In genomic region chr3:148992635-148993230, GRCh38 we compare ENCODE assay signal across 8 cellular contexts. TPM values are rescaled to one million over a fixed set of nuclear protein-coding genes. Genes with fewer than 3 reads are reported as not detected.
DNase-seq lines count a peak whose midpoint lies in the region; ATAC-seq and TF ChIP-seq lines count a peak whose summit lies in the region.

No MANE protein-coding gene starts in this region.

- no peaks in the 10 kb centered on the region for H3K27me3 Mint-ChIP-seq in activated B cell treated with CpG ODN at 0.5 μM for 24 hours
- H3K27me3 Mint-ChIP-seq in stimulated activated naive B cell treated with anti-CD40 and anti-IgM and Interleukin-4, amounts not matched to agents 10 μg/mL and 1 μg/mL and 100 μg/mL, for 72 hours: no peaks in the 10 kb centered on the region

- peaks cover 21% of the 10 kb centered on the region for H3K4me1 Mint-ChIP-seq in activated B cell treated with CpG ODN at 0.5 μM for 24 hours
- peaks cover 10 to 24% of the 10 kb centered on the region in 2 donors for H3K4me1 Mint-ChIP-seq in stimulated activated naive B cell treated with anti-CD40 and anti-IgM and Interleukin-4, amounts not matched to agents 10 μg/mL and 1 μg/mL and 100 μg/mL, for 72 hours

- H3K9me3 Mint-ChIP-seq in activated B cell treated with CpG ODN at 0.5 μM for 24 hours: no peaks in the 10 kb centered on the region
- no peaks in the 10 kb centered on the region for H3K9me3 Mint-ChIP-seq in stimulated activated naive B cell treated with anti-CD40 and anti-IgM and Interleukin-4, amounts not matched to agents 10 μg/mL and 1 μg/mL and 100 μg/mL, for 72 hours

- H3K27ac ChIP-seq in SK-N-SH (ENCODE audit: low read depth in 2 of 2, low read length in 1 of 2) (no peak overlapping the region), A673 (ENCODE audit: low read depth, low read length, poor library complexity, severe bottlenecking) (no peak overlapping the region), foreskin keratinocyte (no peak overlapping the region)

- H3K36me3 ChIP-seq in SK-N-SH (replicated peaks in 1 of 2; ENCODE audit: control insufficient read depth in 1 of 2, insufficient read depth in 2 of 2, low read length in 1 of 2) (peaks cover 17 to 21% of the 10 kb centered on the region in 2 experiments), iPS-15b (ENCODE audit: control insufficient read depth, insufficient read depth, low read length) (no peaks in the 10 kb centered on the region), A673 (ENCODE audit: insufficient read depth, low read length, poor library complexity, severe bottlenecking) (no peaks in the 10 kb centered on the region)

- H3K9me3 ChIP-seq in SK-N-SH (no peaks in the 10 kb centered on the region), iPS-15b (ENCODE audit: control insufficient read depth, insufficient read depth, low read length) (no peaks in the 10 kb centered on the region), A673 (ENCODE audit: low read depth, low read length, poor library complexity, severe bottlenecking) (no peaks in the 10 kb centered on the region)

- peak overlapping the region; percentile 84 for H3K4me3 Mint-ChIP-seq in activated B cell treated with CpG ODN at 0.5 μM for 24 hours
- peak overlapping the region; percentile 84 to 90 for H3K4me3 Mint-ChIP-seq in stimulated activated naive B cell treated with anti-CD40 and anti-IgM and Interleukin-4, amounts not matched to agents 10 μg/mL and 1 μg/mL and 100 μg/mL, for 72 hours

- TF ChIP-seq EP300 in SK-N-SH (IDR thresholded peaks at IDR 0.05; ENCODE audit: borderline replicate concordance in 1 of 2, low read depth in 1 of 2, low read length in 1 of 2): no peak

- H3K4me3 ChIP-seq in SK-N-SH (ENCODE audit: low read depth in 2 of 2, low read length in 1 of 2): peak overlapping the region; percentile 81 to 82; a peak in 3 of 4 replicates
- peak overlapping the region; percentile 65 for H3K4me3 ChIP-seq in iPS-15b (ENCODE audit: low read depth, low read length)
- H3K4me3 ChIP-seq in A673 (ENCODE audit: low read depth, low read length, poor library complexity, severe bottlenecking): no peak overlapping the region

- H3K79me2 ChIP-seq in SK-N-SH (ENCODE audit: insufficient read depth): peaks cover 6% of the 10 kb centered on the region; the same call in 1 of the 2 replicates

- intact Hi-C loops in activated B cell treated with CpG ODN at 0.5 μM for 24 hours (cut with micrococcal nuclease) (loop anchor here (5.0 kb wide), 3 partner anchors 255 to 1415 kb away; partner anchors contain the start of genes COMMD2 and TSC22D2), A673 (cut with micrococcal nuclease; ENCODE audit: unreplicated experiment) (no loop called here)

- TF ChIP-seq RAD21 in SK-N-SH (IDR thresholded peaks at IDR 0.05; ENCODE audit: low read length): no peak

- CTCF ChIA-PET in SK-N-SH (lab: Yijun Ruan, JAX) (interaction anchor here (0.8 to 2.3 kb wide), 5 partner anchors 9 to 280 kb away, joined by 3 to 9 read pairs (median 3); no protein-coding TSS in a partner anchor), activated B cell treated with CpG ODN at 0.5 μM for 24 hours (lab: Charles Lee) (interaction anchor here (1.0 kb wide), 1 partner anchor 37 kb away, joined by 3 read pairs; no protein-coding TSS in a partner anchor), A673 (lab: Charles Lee) (no interaction called here)

- H3K4me1 ChIP-seq in SK-N-SH (ENCODE audit: control insufficient read depth in 1 of 2, insufficient read depth in 2 of 2, low read depth in 1 of 2, low read length in 1 of 2) (peaks cover 3 to 4% of the 10 kb centered on the region in 2 experiments; a peak in 1 of 4 replicates), iPS-15b (ENCODE audit: control insufficient read depth, insufficient read depth, low read length) (no peaks in the 10 kb centered on the region), A673 (ENCODE audit: insufficient read depth, low read length, poor library complexity, severe bottlenecking) (no peaks in the 10 kb centered on the region), foreskin keratinocyte (no peaks in the 10 kb centered on the region)

- no peaks in the 10 kb centered on the region for H3K27me3 ChIP-seq in SK-N-SH (ENCODE audit: insufficient read depth)
- peaks cover 9% of the 10 kb centered on the region for H3K27me3 ChIP-seq in iPS-15b (ENCODE audit: control insufficient read depth, insufficient read depth, low read length)
- H3K27me3 ChIP-seq in A673 (replicated peaks; ENCODE audit: insufficient read depth, low read depth, low read length, poor library complexity): peaks cover 6% of the 10 kb centered on the region
- no peaks in the 10 kb centered on the region for H3K27me3 ChIP-seq in foreskin keratinocyte

- no peaks in the 10 kb centered on the region for H3K9me2 ChIP-seq in SK-N-SH

- TF ChIP-seq CTCF in SK-N-SH (IDR thresholded peaks at IDR 0.05) (no peak), activated B cell treated with CpG ODN at 0.5 μM for 24 hours (IDR thresholded peaks at IDR 0.05) (no peak), A673 (conservative IDR thresholded peaks at IDR 0.05; ENCODE audit: low read depth, low read length) (no peak), foreskin keratinocyte (conservative IDR thresholded peaks at IDR 0.05) (no peak)

- peaks cover 25% of the 10 kb centered on the region for H3K36me3 Mint-ChIP-seq in activated B cell treated with CpG ODN at 0.5 μM for 24 hours (ENCODE audit: low read depth)
- peaks cover 13 to 17% of the 10 kb centered on the region in 2 donors for H3K36me3 Mint-ChIP-seq in stimulated activated naive B cell treated with anti-CD40 and anti-IgM and Interleukin-4, amounts not matched to agents 10 μg/mL and 1 μg/mL and 100 μg/mL, for 72 hours

- no TSS peak for BruUV-seq in A673 (replicated peaks; lab: Mats Ljungman, UMichigan)

- no peak for ATAC-seq in SK-N-SH treated with all-trans-retinoic acid at 6 μM for 48 hours
- ATAC-seq in activated B cell treated with CpG ODN at 0.5 μM for 24 hours (ENCODE audit: low read depth): no peak
- no peak for ATAC-seq in stimulated activated naive B cell treated with anti-CD40 and anti-IgM and Interleukin-4, amounts not matched to agents 10 μg/mL and 1 μg/mL and 100 μg/mL, for 72 hours (replicated peaks)
- ATAC-seq in GM19351 (IDR thresholded peaks at IDR 0.05; ENCODE audit: unreplicated experiment): no peak
- ATAC-seq in foreskin keratinocyte: no peak

- POLR2A ChIA-PET in SK-N-SH (lab: Yijun Ruan, JAX): no interaction called here
- POLR2A ChIA-PET in activated B cell treated with CpG ODN at 0.5 μM for 24 hours (lab: Charles Lee): interaction anchor here (1.2 to 1.8 kb wide), 5 partner anchors 9 to 1416 kb away, joined by 3 to 8 read pairs (median 4); partner anchors contain the start of genes HPS3 and TSC22D2
- POLR2A ChIA-PET in A673 (lab: Charles Lee; ENCODE audit: low non-redundant PET): no interaction called here

- H3K4me2 ChIP-seq in SK-N-SH: peak overlapping the region; percentile 86

- DNase-seq in SK-N-SH (no peak), activated B cell treated with CpG ODN at 0.5 μM for 24 hours (no peak), A673 (ENCODE audit: low spot score) (no peak), foreskin keratinocyte (no peak)
- DNase-seq in stimulated activated naive B cell treated with anti-CD40 and anti-IgM and Interleukin-4, amounts not matched to agents 10 μg/mL and 1 μg/mL and 100 μg/mL, for 72 hours: no peak

- peaks cover 4% of the 10 kb centered on the region for H3F3A ChIP-seq in SK-N-SH (replicated peaks; ENCODE audit: insufficient read depth)

- H3K9ac ChIP-seq in SK-N-SH (no peak overlapping the region; the same call in 1 of the 2 replicates), iPS-15b (ENCODE audit: low read depth, low read length) (no peak overlapping the region)

- H2AFZ ChIP-seq in SK-N-SH (ENCODE audit: low read depth): 0 out of 2 replicates have a peak overlapping the region, but pooled peaks have one; percentile 99

- H3K27ac Mint-ChIP-seq in activated B cell treated with CpG ODN at 0.5 μM for 24 hours: peak overlapping the region; percentile 69
- peak overlapping the region; percentile 65 for H3K27ac Mint-ChIP-seq in stimulated activated naive B cell treated with anti-CD40 and anti-IgM and Interleukin-4, amounts not matched to agents 10 μg/mL and 1 μg/mL and 100 μg/mL, for 72 hours

- H4K20me1 ChIP-seq in SK-N-SH (ENCODE audit: insufficient read depth): no peaks in the 10 kb centered on the region

- 98% methylated on average over 10 of the region's 10 CpGs for WGBS in SK-N-SH (ENCODE audit: low lambda C conversion rate)

TF ChIP-seq in SK-N-SH, 30 proteins besides CTCF, POLR2A, EP300 and RAD21 (continues in another document):
- TF ChIP-seq ELF1 (IDR thresholded peaks at IDR 0.05) (no peak), POLR2AphosphoS5 (IDR thresholded peaks at IDR 0.05; ENCODE audit: low read depth, low read length) (no peak), GABPA (IDR thresholded peaks at IDR 0.05; ENCODE audit: low read depth) (no peak), EZH2phosphoT487 (IDR thresholded peaks at IDR 0.05; ENCODE audit: borderline replicate concordance, low read depth) (no peak), JUND (IDR thresholded peaks at IDR 0.05) (no peak)

TF ChIP-seq in SK-N-SH treated with all-trans-retinoic acid at 6 μM for 48 hours, 23 proteins besides CTCF, POLR2A, EP300 and RAD21:
- TF ChIP-seq PPARA (CRISPR knock-in tag; IDR thresholded peaks at IDR 0.05; ENCODE audit: borderline replicate concordance): no peak
- TF ChIP-seq OSR1 (CRISPR knock-in tag; IDR thresholded peaks at IDR 0.05): no peak
- TF ChIP-seq POU6F1 (CRISPR knock-in tag; IDR thresholded peaks at IDR 0.05; ENCODE audit: borderline replicate concordance, low read depth): no peak

RNA-seq across cellular contexts. Expression of gene GYG1, which starts 1.4 kb away (rescaled TPM):
- polyA plus RNA-seq in SK-N-SH (2012; rRNA removed): 16.8 and 21.7 TPM in 2 replicates
- 21.0 and 23.2 TPM in 2 replicates for polyA plus RNA-seq in SK-N-SH (2012; cell fraction: cytosol; rRNA removed)
- polyA plus RNA-seq in SK-N-SH (2012; cell fraction: nucleus; rRNA removed): 8.8 and 20.0 TPM in 2 replicates
- total RNA-seq in activated B cell treated with CpG ODN at 0.5 μM for 24 hours: 20.2 and 21.8 TPM in 2 replicates
- total RNA-seq in A673 (2021): 5.1 and 8.7 TPM in 2 replicates
- total RNA-seq in foreskin keratinocyte: 22.2 and 25.3 TPM in 2 replicates
- polyA plus RNA-seq in foreskin keratinocyte: 22.1 and 24.9 TPM in 2 replicates
